In the genomic region with DNA sequence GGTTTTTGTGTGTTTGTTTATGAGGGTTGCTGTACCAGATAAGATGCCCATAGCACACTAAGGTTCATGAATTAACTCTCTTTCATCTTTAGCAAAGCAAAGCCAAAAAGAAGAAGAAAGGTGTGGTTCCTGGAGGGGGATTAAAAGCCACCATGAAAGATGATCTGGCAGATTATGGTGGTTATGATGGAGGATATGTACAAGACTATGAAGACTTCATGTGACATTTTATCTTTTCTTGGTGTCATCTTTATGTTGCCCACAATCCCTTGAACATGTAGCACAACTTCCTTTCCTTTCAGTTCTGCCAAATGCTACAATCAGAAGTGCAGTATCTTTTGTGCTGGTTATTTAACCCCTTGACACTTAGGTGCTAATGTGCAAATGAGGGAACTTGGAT, we compare ENCODE assay signal across 7 cellular contexts. TPM values are rescaled to one million over a fixed set of nuclear protein-coding genes. Genes with fewer than 3 reads are reported as not detected.
DNase-seq lines count a peak whose midpoint lies in the region; ATAC-seq and TF ChIP-seq lines count a peak whose summit lies in the region.
"Not testable (repeated sequence)": the region's sequence is repeated elsewhere in the genome, so short reads cannot be mapped to it uniquely, and the experiment has no call there.

No MANE protein-coding gene starts in this region.

- not testable (repeated sequence) for H3K9ac ChIP-seq in DND-41 (ENCODE audit: low read depth, low read length)

- H3K9me3 Mint-ChIP-seq in T-cell; activated CD4-positive, alpha-beta memory T cell treated with anti-CD3 and anti-CD28 coated beads, Interleukin-2, amount 10 ng/mL, durations not matched to agents 7 days and 5 days; activated T-helper 2 cell treated with anti-CD3 and anti-CD28 coated beads, Interferon-gamma antibody, Interleukin-2, Interleukin-4, amounts not matched to agents 10 μg/mL and 5 μg/mL and 100 μg/mL, durations not matched to agents 14 hours and 24 hours and 36 hours; activated naive CD8-positive, alpha-beta T cell treated with anti-CD3 and anti-CD28 coated beads, Interleukin-2, amount 50 U/mL, for 24 hours; naive B cell; stimulated activated naive CD8-positive, alpha-beta T cell treated with anti-CD3 and anti-CD28 coated beads, Interleukin-15, Interleukin-2, amounts not matched to agents 100 ng/mL and 50 ng/mL, for 24 hours: not testable (repeated sequence)

- H3K27me3 ChIP-seq in DND-41 (ENCODE audit: insufficient read depth, low read length, poor library complexity) = not testable (repeated sequence)

- not testable (repeated sequence) for H3K9me3 ChIP-seq in DND-41 (ENCODE audit: insufficient read depth, low read length, severe bottlenecking)

- peaks cover 97% of the 10 kb centered on the region for H3K36me3 ChIP-seq in DND-41 (ENCODE audit: insufficient read depth, low read length)

- H3K4me3 ChIP-seq in DND-41 (ENCODE audit: low read depth in 1 of 2, low read length in 2 of 2) = not testable (repeated sequence)

- POLR2A ChIA-PET in T-cell (lab: Charles Lee) = interaction anchor here in 1 of 2 donors (0.6 kb wide), 1 partner anchor 1198 kb away, joined by 3 read pairs; no protein-coding TSS in a partner anchor
- POLR2A ChIA-PET in activated CD4-positive, alpha-beta memory T cell treated with anti-CD3 and anti-CD28 coated beads, Interleukin-2, amount 10 ng/mL, durations not matched to agents 7 days and 5 days (lab: Charles Lee) = interaction anchor here (1.7 kb wide), 1 partner anchor 14 kb away, joined by 4 read pairs; no protein-coding TSS in a partner anchor

- H3K4me3 Mint-ChIP-seq in T-cell = peak overlapping the region in 1 of 3 donors; percentile 5
- H3K4me3 Mint-ChIP-seq in activated CD4-positive, alpha-beta memory T cell treated with anti-CD3 and anti-CD28 coated beads, Interleukin-2, amount 10 ng/mL, durations not matched to agents 7 days and 5 days; activated T-helper 2 cell treated with anti-CD3 and anti-CD28 coated beads, Interferon-gamma antibody, Interleukin-2, Interleukin-4, amounts not matched to agents 10 μg/mL and 5 μg/mL and 100 μg/mL, durations not matched to agents 14 hours and 24 hours and 36 hours (ENCODE audit: low read depth); activated naive CD8-positive, alpha-beta T cell treated with anti-CD3 and anti-CD28 coated beads, Interleukin-2, amount 50 U/mL, for 24 hours; naive B cell; stimulated activated naive CD8-positive, alpha-beta T cell treated with anti-CD3 and anti-CD28 coated beads, Interleukin-15, Interleukin-2, amounts not matched to agents 100 ng/mL and 50 ng/mL, for 24 hours: not testable (repeated sequence)

- ATAC-seq in DND-41 (ENCODE audit: insufficient read depth, low read depth) = peak; percentile 60
- peak; percentile 69 to 86 (median 80) for ATAC-seq in T-cell (replicated peaks in 1 of 4)
- not testable (repeated sequence) for ATAC-seq in activated naive CD8-positive, alpha-beta T cell treated with anti-CD3 and anti-CD28 coated beads, Interleukin-2, amount 50 U/mL, for 24 hours; naive B cell (ENCODE audit: low read depth in 2 of 2)

- peaks cover 53% of the 10 kb centered on the region for H3K36me3 Mint-ChIP-seq in T-cell
- peaks cover 82% of the 10 kb centered on the region for H3K36me3 Mint-ChIP-seq in activated CD4-positive, alpha-beta memory T cell treated with anti-CD3 and anti-CD28 coated beads, Interleukin-2, amount 10 ng/mL, durations not matched to agents 7 days and 5 days (ENCODE audit: low read depth)
- peaks cover 84% of the 10 kb centered on the region for H3K36me3 Mint-ChIP-seq in activated T-helper 2 cell treated with anti-CD3 and anti-CD28 coated beads, Interferon-gamma antibody, Interleukin-2, Interleukin-4, amounts not matched to agents 10 μg/mL and 5 μg/mL and 100 μg/mL, durations not matched to agents 14 hours and 24 hours and 36 hours (ENCODE audit: low read depth)
- H3K36me3 Mint-ChIP-seq in activated naive CD8-positive, alpha-beta T cell treated with anti-CD3 and anti-CD28 coated beads, Interleukin-2, amount 50 U/mL, for 24 hours (ENCODE audit: low read depth) = peaks cover 70% of the 10 kb centered on the region
- peaks cover 8 to 32% of the 10 kb centered on the region in 2 donors for H3K36me3 Mint-ChIP-seq in naive B cell
- peaks cover 84% of the 10 kb centered on the region for H3K36me3 Mint-ChIP-seq in stimulated activated naive CD8-positive, alpha-beta T cell treated with anti-CD3 and anti-CD28 coated beads, Interleukin-15, Interleukin-2, amounts not matched to agents 100 ng/mL and 50 ng/mL, for 24 hours (ENCODE audit: low read depth)

- not testable (repeated sequence) for H3K4me2 ChIP-seq in DND-41 (ENCODE audit: insufficient read depth, low read length)

- H3K4me1 Mint-ChIP-seq in T-cell = peaks cover 24 to 34% (median 33%) of the 10 kb centered on the region in 3 donors
- H3K4me1 Mint-ChIP-seq in activated CD4-positive, alpha-beta memory T cell treated with anti-CD3 and anti-CD28 coated beads, Interleukin-2, amount 10 ng/mL, durations not matched to agents 7 days and 5 days = peaks cover 24% of the 10 kb centered on the region
- H3K4me1 Mint-ChIP-seq in activated T-helper 2 cell treated with anti-CD3 and anti-CD28 coated beads, Interferon-gamma antibody, Interleukin-2, Interleukin-4, amounts not matched to agents 10 μg/mL and 5 μg/mL and 100 μg/mL, durations not matched to agents 14 hours and 24 hours and 36 hours (ENCODE audit: low read depth) = peaks cover 19% of the 10 kb centered on the region
- peaks cover 10% of the 10 kb centered on the region for H3K4me1 Mint-ChIP-seq in activated naive CD8-positive, alpha-beta T cell treated with anti-CD3 and anti-CD28 coated beads, Interleukin-2, amount 50 U/mL, for 24 hours
- not testable (repeated sequence) for H3K4me1 Mint-ChIP-seq in naive B cell
- H3K4me1 Mint-ChIP-seq in stimulated activated naive CD8-positive, alpha-beta T cell treated with anti-CD3 and anti-CD28 coated beads, Interleukin-15, Interleukin-2, amounts not matched to agents 100 ng/mL and 50 ng/mL, for 24 hours (ENCODE audit: low read depth) = peaks cover 14% of the 10 kb centered on the region

- not testable (repeated sequence) for TF ChIP-seq CTCF in DND-41 (IDR thresholded peaks at IDR 0.05; ENCODE audit: borderline replicate concordance, extremely low read depth, low read length, poor library complexity, severe bottlenecking)

- DNase-seq in DND-41; T-cell; activated CD4-positive, alpha-beta memory T cell treated with anti-CD3 and anti-CD28 coated beads, Interleukin-2, amount 10 ng/mL, durations not matched to agents 7 days and 5 days; activated T-helper 2 cell treated with anti-CD3 and anti-CD28 coated beads, Interferon-gamma antibody, Interleukin-2, Interleukin-4, amounts not matched to agents 10 μg/mL and 5 μg/mL and 100 μg/mL, durations not matched to agents 14 hours and 24 hours and 36 hours (ENCODE audit: low spot score); activated naive CD8-positive, alpha-beta T cell treated with anti-CD3 and anti-CD28 coated beads, Interleukin-2, amount 50 U/mL, for 24 hours; naive B cell: not testable (repeated sequence)

- H3K79me2 ChIP-seq in DND-41 (ENCODE audit: insufficient read depth, low read length) = not testable (repeated sequence)

- intact Hi-C loops in activated T-helper 2 cell treated with anti-CD3 and anti-CD28 coated beads, Interferon-gamma antibody, Interleukin-2, Interleukin-4, amounts not matched to agents 10 μg/mL and 5 μg/mL and 100 μg/mL, durations not matched to agents 14 hours and 24 hours and 36 hours (cut with micrococcal nuclease) = not testable (repeated sequence)

- not testable (repeated sequence) for H3K4me1 ChIP-seq in DND-41 (ENCODE audit: insufficient read depth, low read length)

- not testable (repeated sequence) for H3K27me3 Mint-ChIP-seq in T-cell; activated CD4-positive, alpha-beta memory T cell treated with anti-CD3 and anti-CD28 coated beads, Interleukin-2, amount 10 ng/mL, durations not matched to agents 7 days and 5 days; activated T-helper 2 cell treated with anti-CD3 and anti-CD28 coated beads, Interferon-gamma antibody, Interleukin-2, Interleukin-4, amounts not matched to agents 10 μg/mL and 5 μg/mL and 100 μg/mL, durations not matched to agents 14 hours and 24 hours and 36 hours (ENCODE audit: low read depth); activated naive CD8-positive, alpha-beta T cell treated with anti-CD3 and anti-CD28 coated beads, Interleukin-2, amount 50 U/mL, for 24 hours; naive B cell; stimulated activated naive CD8-positive, alpha-beta T cell treated with anti-CD3 and anti-CD28 coated beads, Interleukin-15, Interleukin-2, amounts not matched to agents 100 ng/mL and 50 ng/mL, for 24 hours

- H4K20me1 ChIP-seq in DND-41 (ENCODE audit: insufficient read depth, low read length) = not testable (repeated sequence)

- CTCF ChIA-PET in T-cell (lab: Charles Lee) = interaction anchor here in 1 of 2 donors (0.7 to 1.0 kb wide), 2 partner anchors 13 to 228 kb away, joined by 3 read pairs; no protein-coding TSS in a partner anchor
- CTCF ChIA-PET in activated CD4-positive, alpha-beta memory T cell treated with anti-CD3 and anti-CD28 coated beads, Interleukin-2, amount 10 ng/mL, durations not matched to agents 7 days and 5 days (lab: Charles Lee) = not testable (repeated sequence)

- H3K27ac Mint-ChIP-seq in T-cell (peak overlapping the region; percentile 53 to 85), naive B cell (peak overlapping the region in 4 of 6 donors; percentile 1 to 80 (median 60))
- H3K27ac Mint-ChIP-seq in activated CD4-positive, alpha-beta memory T cell treated with anti-CD3 and anti-CD28 coated beads, Interleukin-2, amount 10 ng/mL, durations not matched to agents 7 days and 5 days = peak overlapping the region; percentile 82
- peak overlapping the region; percentile 69 for H3K27ac Mint-ChIP-seq in activated T-helper 2 cell treated with anti-CD3 and anti-CD28 coated beads, Interferon-gamma antibody, Interleukin-2, Interleukin-4, amounts not matched to agents 10 μg/mL and 5 μg/mL and 100 μg/mL, durations not matched to agents 14 hours and 24 hours and 36 hours
- peak overlapping the region; percentile 23 for H3K27ac Mint-ChIP-seq in activated naive CD8-positive, alpha-beta T cell treated with anti-CD3 and anti-CD28 coated beads, Interleukin-2, amount 50 U/mL, for 24 hours
- peak overlapping the region; percentile 70 for H3K27ac Mint-ChIP-seq in stimulated activated naive CD8-positive, alpha-beta T cell treated with anti-CD3 and anti-CD28 coated beads, Interleukin-15, Interleukin-2, amounts not matched to agents 100 ng/mL and 50 ng/mL, for 24 hours

- H2AFZ ChIP-seq in DND-41 (ENCODE audit: low read depth, low read length) = not testable (repeated sequence)

- H3K27ac ChIP-seq in DND-41 (ENCODE audit: low read length) = not testable (repeated sequence)

RNA-seq across cellular contexts. Expression of a gene that starts 24.0 kb away (rescaled TPM):
- 10 to 100 TPM; 58.2 to 68.3 (median 64.4) TPM for total RNA-seq in T-cell
- total RNA-seq in activated CD4-positive, alpha-beta memory T cell treated with anti-CD3 and anti-CD28 coated beads, Interleukin-2, amount 10 ng/mL, durations not matched to agents 7 days and 5 days = 10 to 100 TPM; 70.6 to 87.8 TPM
- 127 and 135 TPM in 2 replicates for total RNA-seq in activated T-helper 2 cell treated with anti-CD3 and anti-CD28 coated beads, Interferon-gamma antibody, Interleukin-2, Interleukin-4, amounts not matched to agents 10 μg/mL and 5 μg/mL and 100 μg/mL, durations not matched to agents 14 hours and 24 hours and 36 hours
- 10 to 100 TPM in 5 of 6 donors, 1 to 10 TPM in 1; 9.3 to 22.5 (median 13.1) TPM for polyA plus RNA-seq in naive B cell (ENCODE audit: low read depth in 6 of 6)

Comparison
In these comparisons a context has a peak if more than half of its experiments do, and no peak if none do; other contexts are left out.
1. H3K27ac Mint-ChIP-seq: peak in every context shown above with its lines; median percentile 82 in activated CD4-positive, alpha-beta memory T cell treated with anti-CD3 and anti-CD28 coated beads, Interleukin-2, amount 10 ng/mL, durations not matched to agents 7 days and 5 days; 70 in stimulated activated naive CD8-positive, alpha-beta T cell treated with anti-CD3 and anti-CD28 coated beads, Interleukin-15, Interleukin-2, amounts not matched to agents 100 ng/mL and 50 ng/mL, for 24 hours; 69 in T-cell; 69 in activated T-helper 2 cell treated with anti-CD3 and anti-CD28 coated beads, Interferon-gamma antibody, Interleukin-2, Interleukin-4, amounts not matched to agents 10 μg/mL and 5 μg/mL and 100 μg/mL, durations not matched to agents 14 hours and 24 hours and 36 hours; 60 in naive B cell; 23 in activated naive CD8-positive, alpha-beta T cell treated with anti-CD3 and anti-CD28 coated beads, Interleukin-2, amount 50 U/mL, for 24 hours.